In the genomic region with DNA sequence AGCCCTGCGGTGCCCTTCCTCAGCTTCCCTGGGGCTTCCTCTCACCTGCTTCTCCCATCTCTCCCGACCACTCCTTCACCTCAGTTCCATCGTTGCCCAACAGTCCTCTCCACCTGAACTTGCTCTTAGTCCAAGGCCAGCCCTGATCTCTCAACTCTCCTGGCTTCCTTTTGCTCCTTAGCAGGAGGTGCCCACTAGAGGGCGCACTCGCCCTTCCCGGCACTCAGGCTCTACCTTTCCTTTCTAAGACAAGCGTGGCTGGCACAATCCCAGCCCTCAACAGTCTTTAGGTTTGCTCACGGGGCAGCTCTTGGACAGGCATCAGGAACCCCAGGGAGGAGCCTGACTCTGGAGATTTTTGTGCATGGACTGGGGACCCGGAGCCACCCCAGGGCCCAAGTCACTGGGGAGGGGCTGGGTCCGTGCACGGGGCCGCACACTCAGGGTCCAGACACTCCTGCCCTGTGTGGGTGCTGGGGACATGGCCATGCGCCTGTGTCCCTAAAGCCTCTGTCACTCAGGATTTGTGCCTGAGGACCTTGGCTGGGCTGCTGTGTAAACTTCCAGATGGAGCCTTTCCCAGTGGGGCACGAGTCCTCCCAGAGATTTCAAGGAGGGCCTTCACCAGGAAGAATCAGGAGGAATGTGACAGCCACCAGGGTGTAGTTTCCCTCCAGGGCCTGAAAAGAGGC, we compare ENCODE assay signal across 8 cellular contexts. TPM values are rescaled to one million over a fixed set of nuclear protein-coding genes. Genes with fewer than 3 reads are reported as not detected.
DNase-seq lines count a peak whose midpoint lies in the region; ATAC-seq and TF ChIP-seq lines count a peak whose summit lies in the region.

No MANE protein-coding gene starts in this region.

- H3K27me3 ChIP-seq in GM23338 (ENCODE audit: insufficient read depth) (no peaks in the 10 kb centered on the region), foreskin keratinocyte (peaks cover 27% of the 10 kb centered on the region), prostate gland (replicated peaks; ENCODE audit: insufficient read depth) (no peaks in the 10 kb centered on the region), tibial artery (peaks cover 0 to 4% of the 10 kb centered on the region in 2 donors)

- H3K36me3 Mint-ChIP-seq in GM23338 (ENCODE audit: low read depth): peaks cover 5% of the 10 kb centered on the region; the same call in 2 of the 3 replicates

- H3K9me3 ChIP-seq in prostate gland (no peaks in the 10 kb centered on the region), tibial artery (no peaks in the 10 kb centered on the region)

- no peak for TF ChIP-seq POLR2A in prostate gland (IDR thresholded peaks at IDR 0.05)

- peak; percentile 94 to 97 for TF ChIP-seq CTCF in GM23338 (conservative IDR thresholded peaks at IDR 0.05; ENCODE audit: low read depth in 2 of 2)
- TF ChIP-seq CTCF in foreskin keratinocyte (conservative IDR thresholded peaks at IDR 0.05): peak; percentile 86
- peak in 3 of 4 experiments; percentile 53 to 70 (median 56) for TF ChIP-seq CTCF in prostate gland (IDR thresholded peaks at IDR 0.05)
- TF ChIP-seq CTCF in tibial artery (IDR thresholded peaks at IDR 0.05): no peak

- H3K4me1 ChIP-seq in GM23338 (ENCODE audit: insufficient read depth) (no peaks in the 10 kb centered on the region), foreskin keratinocyte (no peaks in the 10 kb centered on the region), prostate gland (replicated peaks) (no peaks in the 10 kb centered on the region), tibial artery (peaks cover 0 to 7% (median 0%) of the 10 kb centered on the region in 4 donors)

- H3K4me2 ChIP-seq in GM23338: no peak overlapping the region

- no peaks in the 10 kb centered on the region for H3K79me2 ChIP-seq in GM23338 (replicated peaks; ENCODE audit: insufficient read depth)

- no peak overlapping the region for H3K4me3 ChIP-seq in GM23338
- H3K4me3 ChIP-seq in prostate gland: no peak overlapping the region
- H3K4me3 ChIP-seq in tibial artery: no peak overlapping the region

- H3K4me1 Mint-ChIP-seq in GM23338: no peaks in the 10 kb centered on the region

- H3K27me3 Mint-ChIP-seq in GM23338 (ENCODE audit: insufficient read depth, low read depth, poor library complexity): peaks cover 2% of the 10 kb centered on the region

- WGBS in prostate gland: 26% methylated on average over 14 of the region's 14 CpGs

- DNase-seq in C1 segment of cervical spinal cord (lab: John Stamatoyannopoulos, UW) (peak in 10 of 14 donors; percentile 2 to 50 (median 18)), GM23338 (ENCODE audit: low spot score) (peak; percentile 92), NCI-H82 treated with DMSO at 0.1 percent for 48 hours (lab: John Stamatoyannopoulos, UW; ENCODE audit: unreplicated experiment) (peak; percentile 23), activated T-cell treated with anti-CD3 and anti-CD28 coated beads for 48 hours (ENCODE audit: low read depth) (peak; percentile 62), foreskin keratinocyte (peak; percentile 15 to 53), prostate gland (ENCODE audit: low spot score) (peak; percentile 90), tibial artery (no peak)

- peaks cover 28% of the 10 kb centered on the region for H3K9me3 Mint-ChIP-seq in GM23338

- H3K36me3 ChIP-seq in GM23338 (ENCODE audit: insufficient read depth): no peaks in the 10 kb centered on the region
- no peaks in the 10 kb centered on the region for H3K36me3 ChIP-seq in prostate gland
- no peaks in the 10 kb centered on the region for H3K36me3 ChIP-seq in tibial artery

- ATAC-seq in GM23338 (peak; percentile 99), foreskin keratinocyte (peak; percentile 65), GM21576 (IDR thresholded peaks at IDR 0.05; ENCODE audit: unreplicated experiment) (no peak)

- intact Hi-C loops in prostate gland (cut with DNase I) (no loop called here), tibial artery (cut with DNase I; ENCODE audit: low total_unique reads) (no loop called here)

- H3K9me2 ChIP-seq in GM23338 (ENCODE audit: insufficient read depth): no peaks in the 10 kb centered on the region

- peaks cover 3% of the 10 kb centered on the region; the same call in 1 of the 2 replicates for H4K20me1 ChIP-seq in GM23338 (replicated peaks; ENCODE audit: insufficient read depth)

- H3K4me3 Mint-ChIP-seq in GM23338: no peak overlapping the region

- no peaks in the 10 kb centered on the region for H3F3A ChIP-seq in GM23338 (replicated peaks; ENCODE audit: low read depth)

- no peak overlapping the region for H3K27ac Mint-ChIP-seq in GM23338

- no peak overlapping the region for H3K27ac ChIP-seq in GM23338 (ENCODE audit: low read depth)
- no peak overlapping the region for H3K27ac ChIP-seq in foreskin keratinocyte
- no peak overlapping the region for H3K27ac ChIP-seq in prostate gland
- H3K27ac ChIP-seq in tibial artery: no peak overlapping the region

- H2AFZ ChIP-seq in GM23338: peak overlapping the region; percentile 84

TF ChIP-seq in GM23338, 12 proteins besides CTCF, POLR2A, EP300 and RAD21 (continues in another document):
- no peak for TF ChIP-seq EZH2phosphoT487 (IDR thresholded peaks at IDR 0.05; ENCODE audit: unreplicated experiment)
- TF ChIP-seq, protein P1, sequence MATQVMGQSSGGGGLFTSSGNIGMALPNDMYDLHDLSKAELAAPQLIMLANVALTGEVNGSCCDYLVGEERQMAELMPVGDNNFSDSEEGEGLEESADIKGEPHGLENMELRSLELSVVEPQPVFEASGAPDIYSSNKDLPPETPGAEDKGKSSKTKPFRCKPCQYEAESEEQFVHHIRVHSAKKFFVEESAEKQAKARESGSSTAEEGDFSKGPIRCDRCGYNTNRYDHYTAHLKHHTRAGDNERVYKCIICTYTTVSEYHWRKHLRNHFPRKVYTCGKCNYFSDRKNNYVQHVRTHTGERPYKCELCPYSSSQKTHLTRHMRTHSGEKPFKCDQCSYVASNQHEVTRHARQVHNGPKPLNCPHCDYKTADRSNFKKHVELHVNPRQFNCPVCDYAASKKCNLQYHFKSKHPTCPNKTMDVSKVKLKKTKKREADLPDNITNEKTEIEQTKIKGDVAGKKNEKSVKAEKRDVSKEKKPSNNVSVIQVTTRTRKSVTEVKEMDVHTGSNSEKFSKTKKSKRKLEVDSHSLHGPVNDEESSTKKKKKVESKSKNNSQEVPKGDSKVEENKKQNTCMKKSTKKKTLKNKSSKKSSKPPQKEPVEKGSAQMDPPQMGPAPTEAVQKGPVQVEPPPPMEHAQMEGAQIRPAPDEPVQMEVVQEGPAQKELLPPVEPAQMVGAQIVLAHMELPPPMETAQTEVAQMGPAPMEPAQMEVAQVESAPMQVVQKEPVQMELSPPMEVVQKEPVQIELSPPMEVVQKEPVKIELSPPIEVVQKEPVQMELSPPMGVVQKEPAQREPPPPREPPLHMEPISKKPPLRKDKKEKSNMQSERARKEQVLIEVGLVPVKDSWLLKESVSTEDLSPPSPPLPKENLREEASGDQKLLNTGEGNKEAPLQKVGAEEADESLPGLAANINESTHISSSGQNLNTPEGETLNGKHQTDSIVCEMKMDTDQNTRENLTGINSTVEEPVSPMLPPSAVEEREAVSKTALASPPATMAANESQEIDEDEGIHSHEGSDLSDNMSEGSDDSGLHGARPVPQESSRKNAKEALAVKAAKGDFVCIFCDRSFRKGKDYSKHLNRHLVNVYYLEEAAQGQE (IDR thresholded peaks at IDR 0.05; ENCODE audit: unreplicated experiment): no peak

RNA-seq across cellular contexts. Expression of a gene that starts 12.1 kb away (rescaled TPM):
- total RNA-seq in GM23338 (2014; rRNA removed; shearing (Covaris generic)): not detected in 2 replicates
- polyA plus RNA-seq in GM23338 (2016; fragmentation: Nextera tagmentation; extraction: Ambion mirVana) (not detected in 2 replicates), foreskin keratinocyte (not detected in 2 replicates)
- total RNA-seq in foreskin keratinocyte (not detected in 2 replicates), prostate gland (not detected)

Comparison
In these comparisons a context has a peak if more than half of its experiments do, and no peak if none do; other contexts are left out.
1. DNase-seq: peak in C1 segment of cervical spinal cord (10 of 14), GM23338 (single experiment), NCI-H82 treated with DMSO at 0.1 percent for 48 hours (single experiment), activated T-cell treated with anti-CD3 and anti-CD28 coated beads for 48 hours (single experiment), foreskin keratinocyte (2 of 2) and prostate gland (single experiment); none in tibial artery (0 of 2).
2. CTCF ChIP-seq: peak in GM23338 (2 of 2), foreskin keratinocyte (single experiment) and prostate gland (3 of 4); none in tibial artery (0 of 2).